In the genomic region with DNA sequence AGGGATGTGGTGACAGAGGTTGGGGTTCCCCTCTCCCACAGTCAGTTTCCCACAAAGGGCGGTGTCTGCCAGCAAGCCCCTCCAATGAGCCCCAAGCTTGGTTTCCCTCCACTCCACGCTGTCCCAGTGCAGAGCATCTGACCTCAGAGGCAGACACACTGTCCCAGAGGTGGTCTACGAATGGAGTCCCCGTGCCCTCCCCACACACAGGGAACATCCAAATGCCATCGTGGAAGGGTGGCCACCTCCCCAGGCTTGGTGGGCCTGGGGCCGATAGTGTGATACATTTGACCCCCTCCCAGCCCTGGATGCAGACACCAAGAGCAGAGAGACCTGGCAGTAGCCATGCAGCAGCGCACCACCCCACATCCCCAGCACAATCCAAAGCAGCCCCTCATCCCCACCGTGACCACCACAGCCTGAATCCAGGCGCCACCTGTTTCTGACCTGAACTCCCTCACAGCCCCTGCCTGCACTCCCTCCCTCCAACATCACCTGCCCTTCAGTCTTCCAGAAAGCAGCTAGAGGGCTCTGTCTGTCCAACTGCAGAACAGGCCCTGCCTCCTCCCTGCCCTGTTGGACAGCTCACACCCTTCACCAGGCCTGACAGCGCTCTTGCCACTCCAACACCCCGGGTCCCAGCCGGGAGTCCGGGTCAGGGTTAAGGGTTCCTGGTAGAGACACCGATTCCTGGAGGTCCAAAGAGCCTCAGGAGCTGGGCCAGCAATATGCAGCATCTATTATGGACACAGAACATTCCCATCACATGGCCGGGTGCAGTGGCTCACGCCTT, we compare ENCODE assay signal across 7 cellular contexts.
DNase-seq lines count a peak whose midpoint lies in the region; FAIRE-seq and TF ChIP-seq lines count a peak whose summit lies in the region.
"Not testable (repeated sequence)": the region's sequence is repeated elsewhere in the genome, so short reads cannot be mapped to it uniquely, and the experiment has no call there.

No MANE protein-coding gene starts in this region.

- H3K56ac ChIP-seq in mesendoderm (ENCODE audit: low read length), result not testable (repeated sequence)

- not testable (repeated sequence) for H2BK120ac ChIP-seq in mesendoderm (ENCODE audit: low read depth, low read length)

- not testable (repeated sequence) for H3K18ac ChIP-seq in mesendoderm (ENCODE audit: low read length)

- H3K79me2 ChIP-seq in mesendoderm (ENCODE audit: control insufficient read depth, insufficient read depth, low read length), result not testable (repeated sequence)

- H4K5ac ChIP-seq in mesendoderm (ENCODE audit: low read length), result not testable (repeated sequence)

- TF ChIP-seq CTCF in Caco-2 (IDR thresholded peaks at IDR 0.05; ENCODE audit: insufficient read depth in 1 of 2, low read depth in 1 of 2, low read length in 1 of 2, severe bottlenecking in 1 of 2, unreplicated experiment in 1 of 2); epithelial cell of esophagus (IDR thresholded peaks at IDR 0.05; ENCODE audit: insufficient read depth, low read depth, low read length, missing control alignments); kidney (IDR thresholded peaks at IDR 0.05; ENCODE audit: borderline replicate concordance, extremely low read depth, insufficient read depth); stomach (IDR thresholded peaks at IDR 0.05): not testable (repeated sequence)

- H3K4me2 ChIP-seq in mesendoderm (ENCODE audit: low read length), result not testable (repeated sequence)

- H3K4me1 Mint-ChIP-seq in Caco-2 (ENCODE audit: low read depth, unreplicated experiment), result not testable (repeated sequence)

- not testable (repeated sequence) for H2BK5ac ChIP-seq in mesendoderm (ENCODE audit: low read length)

- H3K4ac ChIP-seq in mesendoderm (ENCODE audit: low read depth, low read length), result not testable (repeated sequence)

- CTCF ChIA-PET in Caco-2 (lab: Charles Lee), result not testable (repeated sequence)

- not testable (repeated sequence) for H3K9me3 ChIP-seq in Caco-2; kidney (ENCODE audit: control insufficient read depth in 1 of 2, low read length in 2 of 2); stomach

- H3K23ac ChIP-seq in mesendoderm (ENCODE audit: low read length), result not testable (repeated sequence)

- not testable (repeated sequence) for H3K9ac ChIP-seq in kidney (ENCODE audit: low read length in 2 of 2); mesendoderm (ENCODE audit: low read length)

- TF ChIP-seq EP300 in stomach (IDR thresholded peaks at IDR 0.05), result not testable (repeated sequence)

- not testable (repeated sequence) for H3K4me3 Mint-ChIP-seq in Caco-2 (ENCODE audit: unreplicated experiment)

- not testable (repeated sequence) for H3K27me3 ChIP-seq in Caco-2 (replicated peaks; ENCODE audit: control insufficient read depth, insufficient read depth, low read length); mesendoderm (ENCODE audit: insufficient read depth, low read length, poor library complexity); stomach

- peak; percentile 22 to 37 for DNase-seq in Caco-2
- DNase-seq in HT-29 (ENCODE audit: low spot score), result peak; percentile 0
- peak; percentile 0 for DNase-seq in epithelial cell of esophagus (ENCODE audit: low read depth)
- DNase-seq in kidney, result peak; percentile 53
- DNase-seq in mesendoderm, result peak; percentile 0
- DNase-seq in posterior vena cava (ENCODE audit: low spot score), result peak; percentile 47
- DNase-seq in stomach, result peak; percentile 57

- H2AK5ac ChIP-seq in mesendoderm (ENCODE audit: low read length), result not testable (repeated sequence)

- TF ChIP-seq POLR2A in stomach (IDR thresholded peaks at IDR 0.05), result not testable (repeated sequence)

- H3K36me3 Mint-ChIP-seq in Caco-2 (ENCODE audit: insufficient read depth, unreplicated experiment), result not testable (repeated sequence)

- H3K36me3 ChIP-seq in Caco-2 (ENCODE audit: control insufficient read depth, insufficient read depth, low read length); kidney (ENCODE audit: control insufficient read depth in 1 of 2, insufficient read depth in 2 of 2, low read length in 2 of 2); mesendoderm (ENCODE audit: control insufficient read depth, insufficient read depth, low read length); stomach: not testable (repeated sequence)

- not testable (repeated sequence) for H3K4me3 ChIP-seq in Caco-2 (ENCODE audit: low read depth, low read length); epithelial cell of esophagus (ENCODE audit: low read length); kidney (ENCODE audit: low read length in 2 of 2); mesendoderm (ENCODE audit: low read length); stomach

- POLR2A ChIA-PET in Caco-2 (lab: Charles Lee), result not testable (repeated sequence)

- not testable (repeated sequence) for BruUV-seq in Caco-2 (replicated peaks; lab: Mats Ljungman, UMichigan)

- not testable (repeated sequence) for H3K4me1 ChIP-seq in Caco-2; kidney (ENCODE audit: control insufficient read depth in 1 of 2, insufficient read depth in 1 of 2, low read depth in 1 of 2, low read length in 2 of 2); mesendoderm (ENCODE audit: control insufficient read depth, low read depth, low read length); stomach

- H3K27ac ChIP-seq in kidney (ENCODE audit: low read depth in 2 of 2, low read length in 2 of 2); mesendoderm (ENCODE audit: low read depth, low read length); stomach: not testable (repeated sequence)

- not testable (repeated sequence) for FAIRE-seq in kidney (lab: Jason Lieb, UNC)

- H3K27me3 Mint-ChIP-seq in Caco-2 (ENCODE audit: insufficient read depth, unreplicated experiment), result not testable (repeated sequence)

- intact Hi-C loops in Caco-2 (cut with micrococcal nuclease; ENCODE audit: unreplicated experiment); kidney (cut with DNase I); posterior vena cava (cut with DNase I); stomach (cut with DNase I; ENCODE audit: low total_unique reads): not testable (repeated sequence)

- no CpG with 5 or more reads among the region's 16 CpGs for WGBS in mesendoderm (ENCODE audit: extremely low coverage, insufficient coverage, low lambda C conversion rate)
- 57 to 73% (median 66%) methylated on average over 5 to 10 of the region's 16 CpGs; no CpG with 5 or more reads in 1 of the 5 donors for WGBS in stomach, 5 donors

- H3K27ac Mint-ChIP-seq in Caco-2 (ENCODE audit: unreplicated experiment), result not testable (repeated sequence)

- not testable (repeated sequence) for H3K79me1 ChIP-seq in mesendoderm (ENCODE audit: low read length)

- H4K8ac ChIP-seq in mesendoderm (ENCODE audit: low read depth, low read length), result not testable (repeated sequence)

- H3K9me3 Mint-ChIP-seq in Caco-2 (ENCODE audit: unreplicated experiment), result not testable (repeated sequence)

- H2BK15ac ChIP-seq in mesendoderm (replicated peaks; ENCODE audit: low read depth), result not testable (repeated sequence)

Comparison
In these comparisons a context has a peak if more than half of its experiments do, and no peak if none do; other contexts are left out.
1. DNase-seq: peak in every context shown above with its lines; median percentile 57 in stomach; 53 in kidney; 47 in posterior vena cava; 30 in Caco-2; 0 in HT-29; 0 in epithelial cell of esophagus; 0 in mesendoderm.